17 cellular contexts compared by ENCODE assay signal in genomic region chr11:23772081-23772480, GRCh38.
DNase-seq lines count a peak whose midpoint lies in the region; ATAC-seq, FAIRE-seq and TF ChIP-seq lines count a peak whose summit lies in the region.
"Had no signal": no experiment of that assay in that cellular context is flagged by ENCODE, and none has a peak within 500 bp of the region (broad histone marks: within the 10 kb centered on the region; RNA-seq: fewer than 3 reads in every experiment).

No MANE protein-coding gene starts in this region.

- ATAC-seq in HG03520 (IDR thresholded peaks at IDR 0.05; ENCODE audit: unreplicated experiment) (no peak), GM18517 (IDR thresholded peaks at IDR 0.05; ENCODE audit: unreplicated experiment) (no peak)
- ATAC-seq: CD8-positive, alpha-beta T cell; GM12878 had no signal

- no peak overlapping the region for H3K27ac Mint-ChIP-seq in HFFc6
- H3K27ac Mint-ChIP-seq: B cell; CD8-positive, alpha-beta T cell; H9 had no signal

- TF ChIP-seq CTCF in choroid plexus epithelial cell (conservative IDR thresholded peaks at IDR 0.05; ENCODE audit: low read depth, low read length) (no peak), smooth muscle cell (IDR thresholded peaks at IDR 0.05; ENCODE audit: borderline replicate concordance, insufficient read depth, poor library complexity, severe bottlenecking) (no peak), HFFc6 (IDR thresholded peaks at IDR 0.05) (no peak)

- H3K79me2 ChIP-seq in GM23248 (ENCODE audit: insufficient read depth): no peaks in the 10 kb centered on the region
- no peaks in the 10 kb centered on the region for H3K79me2 ChIP-seq in smooth muscle cell (ENCODE audit: low read depth)

- H2AFZ ChIP-seq in GM23248 (0 out of 2 replicates have a peak overlapping the region, but pooled peaks have one; percentile 1), smooth muscle cell (ENCODE audit: low read depth) (peak overlapping the region; percentile 68)

- H3K27ac ChIP-seq in GM23248 (no peak overlapping the region), smooth muscle cell (ENCODE audit: low read depth) (peak overlapping the region; percentile 19)
- H3K27ac ChIP-seq: BLaER1 treated with 17β-estradiol and CSF1 and Interleukin-3, amounts not matched to agents 10 nM and 100 nM had no signal

- in situ Hi-C loops in GM23248 (cut with MboI): no loop called here

- H3K27me3 Mint-ChIP-seq in HFFc6 (ENCODE audit: insufficient read depth): no peaks in the 10 kb centered on the region
- H3K27me3 Mint-ChIP-seq: B cell had no signal

- H3K36me3 ChIP-seq in GM23248 (ENCODE audit: low read depth) (no peaks in the 10 kb centered on the region), smooth muscle cell (ENCODE audit: low read depth) (peaks cover 11% of the 10 kb centered on the region)
- H3K36me3 ChIP-seq: BLaER1 treated with 17β-estradiol and CSF1 and Interleukin-3, amounts not matched to agents 10 nM and 100 nM had no signal

- H3K4me3 ChIP-seq in GM23248: no peak overlapping the region
- H3K4me3 ChIP-seq in choroid plexus epithelial cell (ENCODE audit: low read depth, low read length): no peak overlapping the region
- H3K4me3 ChIP-seq in smooth muscle cell: no peak overlapping the region
- H3K4me3 ChIP-seq: BLaER1 treated with 17β-estradiol and CSF1 and Interleukin-3, amounts not matched to agents 10 nM and 100 nM; GM12878 had no signal

- H3K4me2 ChIP-seq in GM23248 (ENCODE audit: unreplicated experiment) (no peak overlapping the region), smooth muscle cell (peak overlapping the region; percentile 8)
- H3K4me2 ChIP-seq: BLaER1 treated with 17β-estradiol and CSF1 and Interleukin-3, amounts not matched to agents 10 nM and 100 nM had no signal

- no peaks in the 10 kb centered on the region for H3K9me2 ChIP-seq in GM23248 (ENCODE audit: insufficient read depth)

- H3K36me3 Mint-ChIP-seq in HFFc6 (ENCODE audit: low read depth): peaks cover 9% of the 10 kb centered on the region; the same call in 1 of the 2 replicates
- H3K36me3 Mint-ChIP-seq: CD8-positive, alpha-beta T cell had no signal

- H3K9ac ChIP-seq in GM23248 (no peak overlapping the region), smooth muscle cell (ENCODE audit: low read depth) (no peak overlapping the region)
- H3K9ac ChIP-seq: BLaER1 treated with 17β-estradiol and CSF1 and Interleukin-3, amounts not matched to agents 10 nM and 100 nM had no signal

- H3K4me3 Mint-ChIP-seq in HFFc6: no peak overlapping the region
- H3K4me3 Mint-ChIP-seq: B cell; CD8-positive, alpha-beta T cell; H9 had no signal

- no peaks in the 10 kb centered on the region for H3K27me3 ChIP-seq in GM23248 (replicated peaks; ENCODE audit: insufficient read depth)
- no peaks in the 10 kb centered on the region for H3K27me3 ChIP-seq in smooth muscle cell (ENCODE audit: low read depth)
- H3K27me3 ChIP-seq: BLaER1 treated with 17β-estradiol and CSF1 and Interleukin-3, amounts not matched to agents 10 nM and 100 nM had no signal

- H3K4me1 Mint-ChIP-seq in HFFc6 (ENCODE audit: low read depth): no peaks in the 10 kb centered on the region; the same call in 1 of the 2 replicates
- H3K4me1 Mint-ChIP-seq: B cell, H9 had no signal

- 3 to 8% methylated on average over 1 of the region's 1 CpG for WGBS in GM23248 (ENCODE audit: low coverage in 1 of 2, low lambda C conversion rate in 2 of 2, missing lambda C conversion rate in 2 of 2), 2 experiments
- WGBS in smooth muscle cell (ENCODE audit: low lambda C conversion rate): 28% methylated on average over 1 of the region's 1 CpG

- no peaks in the 10 kb centered on the region for H3F3A ChIP-seq in GM23248 (ENCODE audit: insufficient read depth)
- H3F3A ChIP-seq in smooth muscle cell (ENCODE audit: low read depth): no peaks in the 10 kb centered on the region

- DNase-seq in GM23248 (no peak), choroid plexus epithelial cell (ENCODE audit: low read depth) (peak; percentile 12), frontal cortex (ENCODE audit: low spot score in 2 of 2) (no peak), smooth muscle cell (lab: John Stamatoyannopoulos, UW; ENCODE audit: unreplicated experiment) (no peak), HFFc6 (no peak)
- DNase-seq: 8988T; Calu3; CD8-positive, alpha-beta T cell; DMS79 treated with DMSO at 0.1 percent for 48 hours; GF-D8; H9 had no signal

- no peaks in the 10 kb centered on the region for H3K4me1 ChIP-seq in GM23248 (ENCODE audit: insufficient read depth)
- no peaks in the 10 kb centered on the region for H3K4me1 ChIP-seq in smooth muscle cell (ENCODE audit: low read depth)
- H3K4me1 ChIP-seq: BLaER1 treated with 17β-estradiol and CSF1 and Interleukin-3, amounts not matched to agents 10 nM and 100 nM had no signal

- peaks cover 28% of the 10 kb centered on the region for H3K9me3 Mint-ChIP-seq in HFFc6

- H3K9me3 ChIP-seq in GM23248 (ENCODE audit: low read depth): no peaks in the 10 kb centered on the region
- H3K9me3 ChIP-seq in smooth muscle cell (replicated peaks; ENCODE audit: low read depth): peaks cover 8% of the 10 kb centered on the region

- peak; percentile 8 for FAIRE-seq in frontal cortex (lab: Jason Lieb, UNC)
- FAIRE-seq: GM12878, H1 had no signal

- H4K20me1 ChIP-seq in GM23248 (ENCODE audit: insufficient read depth): no peaks in the 10 kb centered on the region
- no peaks in the 10 kb centered on the region for H4K20me1 ChIP-seq in smooth muscle cell (ENCODE audit: low read depth)
- H4K20me1 ChIP-seq: BLaER1 treated with 17β-estradiol and CSF1 and Interleukin-3, amounts not matched to agents 10 nM and 100 nM had no signal
